Comparison of ENCODE assay signal across 29 cellular contexts in genomic region chr2:101614127-101614759, GRCh38.
"Had no signal": no experiment of that assay in that cellular context is flagged by ENCODE, and none has a peak within 500 bp of the region (broad histone marks: within the 10 kb centered on the region; RNA-seq: fewer than 3 reads in every experiment).

No MANE protein-coding gene starts in this region.

- H3K9ac ChIP-seq: SK-N-SH had no signal

- ATAC-seq: activated naive CD8-positive, alpha-beta T cell treated with anti-CD3 and anti-CD28 coated beads, Interleukin-2, amount 50 U/mL, for 24 hours; Panc1 had no signal

- H3K4me3 ChIP-seq: SJSA1 had no signal

- H3K36me3 Mint-ChIP-seq: activated CD4-positive, alpha-beta memory T cell treated with anti-CD3 and anti-CD28 coated beads for 36 hours; activated naive CD4-positive, alpha-beta T cell treated with anti-CD3 and anti-CD28 coated beads, Interleukin-2, amount 10 ng/mL, durations not matched to agents 7 days and 5 days; activated naive CD8-positive, alpha-beta T cell; brain had no signal

- H3K27me3 Mint-ChIP-seq: activated B cell treated with CpG ODN at 0.5 μM for 24 hours; activated CD4-positive, alpha-beta memory T cell treated with anti-CD3 and anti-CD28 coated beads for 36 hours; activated naive CD8-positive, alpha-beta T cell; activated naive CD8-positive, alpha-beta T cell treated with anti-CD3 and anti-CD28 coated beads, Interleukin-2, amount 50 U/mL, for 24 hours had no signal

- H3K36me3 ChIP-seq: SJSA1 had no signal

- H3K27me3 ChIP-seq: SJSA1 had no signal

- H3K27ac ChIP-seq: SJSA1 had no signal

- H3K27ac Mint-ChIP-seq: activated B cell treated with CpG ODN at 0.5 μM for 24 hours; activated CD4-positive, alpha-beta memory T cell treated with anti-CD3 and anti-CD28 coated beads for 36 hours; activated naive CD4-positive, alpha-beta T cell treated with anti-CD3 and anti-CD28 coated beads, Interleukin-2, amount 10 ng/mL, durations not matched to agents 7 days and 5 days; activated naive CD8-positive, alpha-beta T cell; activated naive CD8-positive, alpha-beta T cell treated with anti-CD3 and anti-CD28 coated beads, Interleukin-2, amount 50 U/mL, for 24 hours; T-helper 1 cell treated with Interleukin-12 subunit alpha and Interleukin-12 subunit beta and Interleukin-4 antibody, amounts not matched to agents 30 μg/mL and 1 μg/mL, for 36 hours; T-helper 2 cell treated with Interferon-gamma antibody and Interleukin-4, amounts not matched to agents 5 μg/mL and 100 μg/mL, for 36 hours had no signal

- H3K4me3 Mint-ChIP-seq: activated B cell treated with CpG ODN at 0.5 μM for 24 hours; activated CD4-positive, alpha-beta memory T cell treated with anti-CD3 and anti-CD28 coated beads for 36 hours; activated naive CD4-positive, alpha-beta T cell treated with anti-CD3 and anti-CD28 coated beads, Interleukin-2, amount 10 ng/mL, durations not matched to agents 7 days and 5 days; activated naive CD8-positive, alpha-beta T cell; activated naive CD8-positive, alpha-beta T cell treated with anti-CD3 and anti-CD28 coated beads, Interleukin-2, amount 50 U/mL, for 24 hours; brain; T-helper 1 cell treated with Interleukin-12 subunit alpha and Interleukin-12 subunit beta and Interleukin-4 antibody, amounts not matched to agents 30 μg/mL and 1 μg/mL, for 36 hours; T-helper 2 cell treated with Interferon-gamma antibody and Interleukin-4, amounts not matched to agents 5 μg/mL and 100 μg/mL, for 36 hours had no signal

- H3K4me2 ChIP-seq: SK-N-SH had no signal

- H3K9me3 ChIP-seq: SJSA1, SK-N-SH had no signal

- H3K9me3 Mint-ChIP-seq: activated B cell treated with CpG ODN at 0.5 μM for 24 hours; activated CD4-positive, alpha-beta memory T cell treated with anti-CD3 and anti-CD28 coated beads for 36 hours; activated naive CD4-positive, alpha-beta T cell treated with anti-CD3 and anti-CD28 coated beads, Interleukin-2, amount 10 ng/mL, durations not matched to agents 7 days and 5 days; activated naive CD8-positive, alpha-beta T cell treated with anti-CD3 and anti-CD28 coated beads, Interleukin-2, amount 50 U/mL, for 24 hours; T-helper 2 cell treated with Interferon-gamma antibody and Interleukin-4, amounts not matched to agents 5 μg/mL and 100 μg/mL, for 36 hours had no signal

- DNase-seq: activated B cell treated with CpG ODN at 0.5 μM for 24 hours; activated CD4-positive, alpha-beta memory T cell treated with anti-CD3 and anti-CD28 coated beads for 36 hours; activated CD4-positive, alpha-beta T cell treated with anti-CD3 and anti-CD28 coated beads for 4 hours; activated CD4-positive, alpha-beta T cell treated with anti-CD3 and anti-CD28 coated beads, Interleukin-2, amount 50 U/mL, for 1 hour; activated CD4-positive, CD25-positive, alpha-beta regulatory T cell treated with anti-CD3 and anti-CD28 coated beads, Interleukin-2, amount 50 U/mL, for 72 hours; activated CD8-positive, alpha-beta memory T cell treated with anti-CD3 and anti-CD28 coated beads, Interleukin-2, amount 50 U/mL, for 4 hours; activated effector memory CD4-positive, alpha-beta T cell treated with Interleukin-2 at 50 U/mL for 16 hours; activated naive CD4-positive, alpha-beta T cell treated with anti-CD3 and anti-CD28 coated beads, Interleukin-2, amount 10 ng/mL, durations not matched to agents 7 days and 5 days; activated naive CD8-positive, alpha-beta T cell treated with anti-CD3 and anti-CD28 coated beads, Interleukin-2, amount 50 U/mL, for 24 hours; activated T-cell treated with anti-CD3 and anti-CD28 coated beads, Interleukin-2, amount 50 U/mL, for 48 hours; anterior cingulate cortex; caudate nucleus; cerebellar nuclear complex; NCI-H1105; NCI-H1417 treated with DMSO at 0.1 percent for 48 hours; NCI-H187 treated with DMSO at 0.1 percent for 48 hours; NCI-H2081; NCI-H226; NCI-H446 treated with DMSO at 0.1 percent for 48 hours; NCI-H524; RPMI8226; SHP77 treated with DMSO at 0.1 percent for 48 hours; SK-N-SH had no signal

- H3K4me1 Mint-ChIP-seq: activated naive CD4-positive, alpha-beta T cell treated with anti-CD3 and anti-CD28 coated beads, Interleukin-2, amount 10 ng/mL, durations not matched to agents 7 days and 5 days had no signal
